8 cellular contexts compared by ENCODE assay signal in genomic region chr5:176542135-176542595, GRCh38. TPM values are rescaled to one million over a fixed set of nuclear protein-coding genes. Genes with fewer than 3 reads are reported as not detected.
DNase-seq lines count a peak whose midpoint lies in the region; ATAC-seq and TF ChIP-seq lines count a peak whose summit lies in the region.

No MANE protein-coding gene starts in this region.

- H2AFZ ChIP-seq in neural progenitor cell (replicated peaks): peak overlapping the region; percentile 75

- H3F3A ChIP-seq in neural progenitor cell (ENCODE audit: low read depth): peaks cover 29% of the 10 kb centered on the region

- H3K9me3 Mint-ChIP-seq in endothelial cell (ENCODE audit: unreplicated experiment) (no peaks in the 10 kb centered on the region), neural progenitor cell (no peaks in the 10 kb centered on the region)

- ATAC-seq in GM19395 (IDR thresholded peaks at IDR 0.05; ENCODE audit: unreplicated experiment): no peak

- H3K4me3 Mint-ChIP-seq in endothelial cell (ENCODE audit: unreplicated experiment) (peak overlapping the region; percentile 87), neural progenitor cell (peak overlapping the region; percentile 86)

- CTCF ChIA-PET in GM10248 (lab: Yijun Ruan, JAX): interaction anchor here (0.8 to 2.8 kb wide), 8 partner anchors 8 to 135 kb away, joined by 3 to 32 read pairs (median 4); partner anchors contain the start of gene CLTB

- peak overlapping the region; percentile 93 for H3K4me2 ChIP-seq in neural progenitor cell

- H3K4me1 ChIP-seq in HUES48 (ENCODE audit: control insufficient read depth, insufficient read depth, low read length) (peaks cover 26% of the 10 kb centered on the region), neural progenitor cell (peaks cover 22% of the 10 kb centered on the region)

- H3K36me3 Mint-ChIP-seq in endothelial cell (ENCODE audit: low read depth, unreplicated experiment) (peaks cover 4% of the 10 kb centered on the region), neural progenitor cell (no peaks in the 10 kb centered on the region)

- H3K36me3 ChIP-seq in HUES48 (ENCODE audit: control insufficient read depth, insufficient read depth, low read length) (no peaks in the 10 kb centered on the region), neural progenitor cell (no peaks in the 10 kb centered on the region)

- H3K4me3 ChIP-seq in HUES48 (ENCODE audit: low read depth, low read length) (peak overlapping the region; percentile 81), neural progenitor cell (peak overlapping the region; percentile 56)

- peak overlapping the region; percentile 37 for H3K27ac ChIP-seq in HUES48 (ENCODE audit: low read depth, low read length)
- H3K27ac ChIP-seq in neural progenitor cell: no peak overlapping the region

- H3K9ac ChIP-seq in HUES48 (ENCODE audit: low read depth, low read length): 0 out of 2 replicates have a peak overlapping the region, but pooled peaks have one; percentile 69
- no peak overlapping the region for H3K9ac ChIP-seq in neural progenitor cell

- H3K27me3 ChIP-seq in HUES48 (ENCODE audit: control insufficient read depth, insufficient read depth, low read length) (no peaks in the 10 kb centered on the region), neural progenitor cell (peaks cover 46% of the 10 kb centered on the region)

- H3K27me3 Mint-ChIP-seq in endothelial cell (ENCODE audit: unreplicated experiment): peaks cover 21% of the 10 kb centered on the region
- H3K27me3 Mint-ChIP-seq in neural progenitor cell (ENCODE audit: insufficient read depth, low read depth): peaks cover 26% of the 10 kb centered on the region

- H3K4me1 Mint-ChIP-seq in endothelial cell (ENCODE audit: unreplicated experiment) (peaks cover 40% of the 10 kb centered on the region), neural progenitor cell (peaks cover 36% of the 10 kb centered on the region)

- H3K27ac Mint-ChIP-seq in endothelial cell (ENCODE audit: unreplicated experiment) (peak overlapping the region; percentile 54), neural progenitor cell (no peak overlapping the region)

- DNase-seq in activated CD4-positive, alpha-beta T cell treated with anti-CD3 and anti-CD28 coated beads for 4 hours: peak; percentile 64 to 70
- DNase-seq in endothelial cell (ENCODE audit: low spot score) (no peak), neural progenitor cell (ENCODE audit: low spot score) (no peak), GM10248 (ENCODE audit: extremely low spot score) (no peak), RPMI8226 (no peak), dermis blood vessel endothelial cell (no peak)

- POLR2A ChIA-PET in GM10248 (lab: Yijun Ruan, JAX): no interaction called here

- TF ChIP-seq CTCF in endothelial cell (IDR thresholded peaks at IDR 0.05; ENCODE audit: unreplicated experiment) (no peak), neural progenitor cell (IDR thresholded peaks at IDR 0.05) (no peak), GM10248 (IDR thresholded peaks at IDR 0.05; ENCODE audit: control extremely low read depth, extremely low read depth, low read depth, missing control alignments) (no peak)

- H3K9me3 ChIP-seq in HUES48 (ENCODE audit: control insufficient read depth, insufficient read depth, low read length): no peaks in the 10 kb centered on the region
- H3K9me3 ChIP-seq in neural progenitor cell (ENCODE audit: low read depth): no peaks in the 10 kb centered on the region

- no peaks in the 10 kb centered on the region for H3K79me2 ChIP-seq in neural progenitor cell (ENCODE audit: low read depth)

- no peaks in the 10 kb centered on the region for H4K20me1 ChIP-seq in neural progenitor cell (ENCODE audit: low read depth)

RNA-seq across cellular contexts. Expression of gene RNF44, which starts 5.0 kb away (rescaled TPM):
- total RNA-seq in endothelial cell (ENCODE audit: unreplicated experiment) (103 TPM), neural progenitor cell (ENCODE audit: low replicate concordance) (11.7 and 38.7 TPM in 2 replicates), dermis blood vessel endothelial cell (4.1 and 8.6 TPM in 2 replicates)

RNA-seq across cellular contexts. Expression of gene CDHR2, which starts 7.0 kb away (rescaled TPM):
- total RNA-seq in endothelial cell (ENCODE audit: unreplicated experiment): 0.85 TPM
- not detected in 2 replicates for total RNA-seq in neural progenitor cell (ENCODE audit: low replicate concordance)
- under 0.01 TPM in 1 of 2 replicates, not detected in the other for total RNA-seq in dermis blood vessel endothelial cell

Comparison
In these comparisons a context has a peak if more than half of its experiments do, and no peak if none do; other contexts are left out.
1. DNase-seq: peak in activated CD4-positive, alpha-beta T cell treated with anti-CD3 and anti-CD28 coated beads for 4 hours (2 of 2); none in endothelial cell (single experiment), neural progenitor cell (single experiment), GM10248 (single experiment), RPMI8226 (single experiment) and dermis blood vessel endothelial cell (single experiment).